ENCODE assay signal across 2 cellular contexts in the genomic region with DNA sequence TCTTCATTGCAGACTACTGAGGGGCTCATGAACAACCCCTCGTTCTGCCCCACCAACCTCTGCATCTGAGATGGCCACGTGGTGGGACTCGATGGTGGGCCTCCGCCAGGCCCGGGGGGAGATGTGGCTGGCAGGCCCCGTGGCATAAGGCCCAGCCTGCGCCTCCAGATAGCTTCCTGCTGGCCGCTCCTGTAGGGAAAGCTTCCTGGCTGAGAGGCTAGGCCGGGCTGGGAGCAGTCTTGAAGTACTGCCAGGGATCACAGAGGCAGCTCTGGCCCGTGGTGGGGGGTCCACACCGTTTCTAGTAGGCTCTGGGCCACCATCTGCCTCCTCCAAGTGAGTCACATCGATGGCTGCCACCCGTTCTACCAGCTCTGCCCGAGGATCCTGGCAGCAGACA.
TF ChIP-seq lines count a peak whose summit lies in the region.

No MANE protein-coding gene starts in this region.

TF ChIP-seq in A549, 52 proteins besides CTCF, POLR2A, EP300 and RAD21 (continued from another document):
- TF ChIP-seq, protein P1, sequence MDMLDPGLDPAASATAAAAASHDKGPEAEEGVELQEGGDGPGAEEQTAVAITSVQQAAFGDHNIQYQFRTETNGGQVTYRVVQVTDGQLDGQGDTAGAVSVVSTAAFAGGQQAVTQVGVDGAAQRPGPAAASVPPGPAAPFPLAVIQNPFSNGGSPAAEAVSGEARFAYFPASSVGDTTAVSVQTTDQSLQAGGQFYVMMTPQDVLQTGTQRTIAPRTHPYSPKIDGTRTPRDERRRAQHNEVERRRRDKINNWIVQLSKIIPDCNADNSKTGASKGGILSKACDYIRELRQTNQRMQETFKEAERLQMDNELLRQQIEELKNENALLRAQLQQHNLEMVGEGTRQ (IDR thresholded peaks at IDR 0.05): no peak
- TF ChIP-seq ZFP36 (IDR thresholded peaks at IDR 0.05; ENCODE audit: borderline replicate concordance, partially characterized antibody): no peak
- no peak for TF ChIP-seq HOXB13 (CRISPR knock-in tag; IDR thresholded peaks at IDR 0.05; ENCODE audit: low read depth)
- no peak for TF ChIP-seq EHMT2 (IDR thresholded peaks at IDR 0.05; ENCODE audit: low read depth)
- TF ChIP-seq HOXA7 (CRISPR knock-in tag; IDR thresholded peaks at IDR 0.05): no peak
- TF ChIP-seq JUN (IDR thresholded peaks at IDR 0.05): no peak
- TF ChIP-seq, protein P2, sequence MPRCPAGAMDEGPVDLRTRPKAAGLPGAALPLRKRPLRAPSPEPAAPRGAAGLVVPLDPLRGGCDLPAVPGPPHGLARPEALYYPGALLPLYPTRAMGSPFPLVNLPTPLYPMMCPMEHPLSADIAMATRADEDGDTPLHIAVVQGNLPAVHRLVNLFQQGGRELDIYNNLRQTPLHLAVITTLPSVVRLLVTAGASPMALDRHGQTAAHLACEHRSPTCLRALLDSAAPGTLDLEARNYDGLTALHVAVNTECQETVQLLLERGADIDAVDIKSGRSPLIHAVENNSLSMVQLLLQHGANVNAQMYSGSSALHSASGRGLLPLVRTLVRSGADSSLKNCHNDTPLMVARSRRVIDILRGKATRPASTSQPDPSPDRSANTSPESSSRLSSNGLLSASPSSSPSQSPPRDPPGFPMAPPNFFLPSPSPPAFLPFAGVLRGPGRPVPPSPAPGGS (IDR thresholded peaks at IDR 0.05): no peak
- TF ChIP-seq SREBF2 (IDR thresholded peaks at IDR 0.05): no peak
- TF ChIP-seq RFX5 (IDR thresholded peaks at IDR 0.05): no peak
- no peak for TF ChIP-seq HDAC2 (IDR thresholded peaks at IDR 0.05)
- no peak for TF ChIP-seq KDM1A (IDR thresholded peaks at IDR 0.05; ENCODE audit: low read depth)

TF ChIP-seq in HCT116, 20 proteins besides CTCF, POLR2A, EP300 and RAD21:
- TF ChIP-seq, protein P3, sequence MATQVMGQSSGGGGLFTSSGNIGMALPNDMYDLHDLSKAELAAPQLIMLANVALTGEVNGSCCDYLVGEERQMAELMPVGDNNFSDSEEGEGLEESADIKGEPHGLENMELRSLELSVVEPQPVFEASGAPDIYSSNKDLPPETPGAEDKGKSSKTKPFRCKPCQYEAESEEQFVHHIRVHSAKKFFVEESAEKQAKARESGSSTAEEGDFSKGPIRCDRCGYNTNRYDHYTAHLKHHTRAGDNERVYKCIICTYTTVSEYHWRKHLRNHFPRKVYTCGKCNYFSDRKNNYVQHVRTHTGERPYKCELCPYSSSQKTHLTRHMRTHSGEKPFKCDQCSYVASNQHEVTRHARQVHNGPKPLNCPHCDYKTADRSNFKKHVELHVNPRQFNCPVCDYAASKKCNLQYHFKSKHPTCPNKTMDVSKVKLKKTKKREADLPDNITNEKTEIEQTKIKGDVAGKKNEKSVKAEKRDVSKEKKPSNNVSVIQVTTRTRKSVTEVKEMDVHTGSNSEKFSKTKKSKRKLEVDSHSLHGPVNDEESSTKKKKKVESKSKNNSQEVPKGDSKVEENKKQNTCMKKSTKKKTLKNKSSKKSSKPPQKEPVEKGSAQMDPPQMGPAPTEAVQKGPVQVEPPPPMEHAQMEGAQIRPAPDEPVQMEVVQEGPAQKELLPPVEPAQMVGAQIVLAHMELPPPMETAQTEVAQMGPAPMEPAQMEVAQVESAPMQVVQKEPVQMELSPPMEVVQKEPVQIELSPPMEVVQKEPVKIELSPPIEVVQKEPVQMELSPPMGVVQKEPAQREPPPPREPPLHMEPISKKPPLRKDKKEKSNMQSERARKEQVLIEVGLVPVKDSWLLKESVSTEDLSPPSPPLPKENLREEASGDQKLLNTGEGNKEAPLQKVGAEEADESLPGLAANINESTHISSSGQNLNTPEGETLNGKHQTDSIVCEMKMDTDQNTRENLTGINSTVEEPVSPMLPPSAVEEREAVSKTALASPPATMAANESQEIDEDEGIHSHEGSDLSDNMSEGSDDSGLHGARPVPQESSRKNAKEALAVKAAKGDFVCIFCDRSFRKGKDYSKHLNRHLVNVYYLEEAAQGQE (IDR thresholded peaks at IDR 0.05; ENCODE audit: low read depth): no peak
